ENCODE assay signal across 14 cellular contexts in the genomic region with DNA sequence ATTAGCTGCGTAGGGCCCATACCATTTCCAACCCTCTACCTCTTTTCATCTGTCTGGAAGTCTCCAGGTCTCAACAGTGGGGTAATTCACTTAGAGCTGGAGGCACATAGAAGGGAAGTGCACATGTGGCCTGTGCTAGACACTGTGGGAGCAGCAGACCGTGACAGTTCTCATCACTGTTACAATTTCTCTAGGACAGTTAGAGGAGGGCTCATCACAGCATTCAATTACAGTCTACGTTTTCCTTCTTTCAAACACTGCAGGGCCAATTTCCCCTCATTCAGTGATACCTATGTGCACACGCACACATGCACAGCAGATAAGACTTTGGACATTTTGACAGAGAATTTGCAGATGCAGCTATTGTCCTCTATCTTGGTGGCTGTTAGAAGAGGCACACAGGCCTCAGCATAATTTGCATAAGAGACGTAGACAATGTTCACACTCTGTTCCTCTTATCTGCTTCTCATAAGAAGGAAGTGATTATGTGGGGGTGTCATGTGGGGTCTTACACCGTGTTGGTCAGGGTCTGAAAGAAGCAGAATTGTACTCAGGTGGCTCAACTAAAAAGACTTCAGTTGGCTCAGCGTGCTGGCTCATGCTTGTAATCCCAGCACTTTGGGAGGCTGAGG. TPM values are rescaled to one million over a fixed set of nuclear protein-coding genes. Genes with fewer than 3 reads are reported as not detected.
DNase-seq lines count a peak whose midpoint lies in the region; ATAC-seq and TF ChIP-seq lines count a peak whose summit lies in the region.
"Had no signal": no experiment of that assay in that cellular context is flagged by ENCODE, and none has a peak within 500 bp of the region (broad histone marks: within the 10 kb centered on the region; RNA-seq: fewer than 3 reads in every experiment).

No MANE protein-coding gene starts in this region.

- peak overlapping the region; percentile 39; the same call in 1 of the 2 replicates for H3K9ac ChIP-seq in OCI-LY1 (ENCODE audit: low read length)

- no peaks in the 10 kb centered on the region for H3K36me3 Mint-ChIP-seq in activated CD4-positive, alpha-beta memory T cell treated with anti-CD3 and anti-CD28 coated beads, Interleukin-2, amount 10 ng/mL, durations not matched to agents 7 days and 5 days (ENCODE audit: low read depth)
- no peaks in the 10 kb centered on the region for H3K36me3 Mint-ChIP-seq in natural killer cell treated with Interleukin-12 subunit alpha and Interleukin-12 subunit beta and Interleukin-15 and Interleukin-18, amount 100 ng/mL, for 72 hours
- H3K36me3 Mint-ChIP-seq: CD14-positive monocyte had no signal

- no peaks in the 10 kb centered on the region for H3K79me2 ChIP-seq in OCI-LY1 (ENCODE audit: insufficient read depth, low read length)

- peak overlapping the region; percentile 63 for H3K4me2 ChIP-seq in OCI-LY1 (ENCODE audit: low read length)

- TF ChIP-seq CTCF in GM13976 (IDR thresholded peaks at IDR 0.05; ENCODE audit: borderline replicate concordance, control extremely low read depth, extremely low read depth, insufficient read depth, missing control alignments) (no peak), GM20000 (IDR thresholded peaks at IDR 0.05; ENCODE audit: extremely low read depth, missing control alignments) (no peak), OCI-LY1 (IDR thresholded peaks at IDR 0.05; ENCODE audit: low read length) (no peak), A673 (conservative IDR thresholded peaks at IDR 0.05; ENCODE audit: low read depth, low read length) (no peak)

- peaks cover 3% of the 10 kb centered on the region for H3K4me1 Mint-ChIP-seq in activated CD4-positive, alpha-beta memory T cell treated with anti-CD3 and anti-CD28 coated beads, Interleukin-2, amount 10 ng/mL, durations not matched to agents 7 days and 5 days
- H3K4me1 Mint-ChIP-seq in natural killer cell treated with Interleukin-12 subunit alpha and Interleukin-12 subunit beta and Interleukin-15 and Interleukin-18, amount 100 ng/mL, for 72 hours (ENCODE audit: low read depth in 2 of 2), result no peaks in the 10 kb centered on the region

- peak; percentile 63 for DNase-seq in GM13976 (ENCODE audit: low spot score)
- DNase-seq in GM20000 (ENCODE audit: low spot score), result peak; percentile 54
- DNase-seq in activated CD4-positive, alpha-beta memory T cell treated with anti-CD3 and anti-CD28 coated beads, Interleukin-2, amount 10 ng/mL, durations not matched to agents 7 days and 5 days, result no peak
- DNase-seq in natural killer cell treated with Interleukin-12 subunit alpha and Interleukin-12 subunit beta and Interleukin-15 and Interleukin-18, amount 100 ng/mL, for 72 hours (ENCODE audit: low spot score), result no peak
- no peak for DNase-seq in A673 (ENCODE audit: low spot score)
- DNase-seq: foreskin keratinocyte, NCI-H1436 treated with DMSO at 0.1 percent for 48 hours, SJCRH30 had no signal

- H3K36me3 ChIP-seq in OCI-LY1 (ENCODE audit: insufficient read depth, low read length) (no peaks in the 10 kb centered on the region), A673 (ENCODE audit: insufficient read depth, low read length, poor library complexity, severe bottlenecking) (no peaks in the 10 kb centered on the region)
- H3K36me3 ChIP-seq: cardiac muscle cell, SJCRH30 had no signal

- BruUV-seq in A673 (replicated peaks; lab: Mats Ljungman, UMichigan), result no TSS peak

- POLR2A ChIA-PET in activated CD4-positive, alpha-beta memory T cell treated with anti-CD3 and anti-CD28 coated beads, Interleukin-2, amount 10 ng/mL, durations not matched to agents 7 days and 5 days (lab: Charles Lee), result no interaction called here
- POLR2A ChIA-PET in A673 (lab: Charles Lee; ENCODE audit: low non-redundant PET), result no interaction called here

- peak; percentile 93 for ATAC-seq in HG03064 (IDR thresholded peaks at IDR 0.05; ENCODE audit: low read depth, unreplicated experiment)
- no peak for ATAC-seq in natural killer cell treated with Interleukin-12 subunit alpha and Interleukin-12 subunit beta and Interleukin-15 and Interleukin-18, amount 100 ng/mL, for 72 hours
- no peak for ATAC-seq in HG02970 (IDR thresholded peaks at IDR 0.05; ENCODE audit: low FRiP score, unreplicated experiment)

- no peaks in the 10 kb centered on the region for H4K20me1 ChIP-seq in OCI-LY1 (ENCODE audit: insufficient read depth, low read length)

- H3K27ac ChIP-seq in OCI-LY1 (ENCODE audit: low read depth, low read length, poor library complexity, severe bottlenecking), result peak overlapping the region; percentile 94
- no peak overlapping the region for H3K27ac ChIP-seq in A673 (ENCODE audit: low read depth, low read length, poor library complexity, severe bottlenecking)
- H3K27ac ChIP-seq: cardiac muscle cell, foreskin keratinocyte, SJCRH30 had no signal

- H2AFZ ChIP-seq in OCI-LY1 (ENCODE audit: low read length), result 0 out of 2 replicates have a peak overlapping the region, but pooled peaks have one; percentile 18

- no peak overlapping the region for H3K27ac Mint-ChIP-seq in activated CD4-positive, alpha-beta memory T cell treated with anti-CD3 and anti-CD28 coated beads, Interleukin-2, amount 10 ng/mL, durations not matched to agents 7 days and 5 days
- no peak overlapping the region for H3K27ac Mint-ChIP-seq in natural killer cell treated with Interleukin-12 subunit alpha and Interleukin-12 subunit beta and Interleukin-15 and Interleukin-18, amount 100 ng/mL, for 72 hours

- no peaks in the 10 kb centered on the region for H3K9me3 Mint-ChIP-seq in activated CD4-positive, alpha-beta memory T cell treated with anti-CD3 and anti-CD28 coated beads, Interleukin-2, amount 10 ng/mL, durations not matched to agents 7 days and 5 days
- H3K9me3 Mint-ChIP-seq in natural killer cell treated with Interleukin-12 subunit alpha and Interleukin-12 subunit beta and Interleukin-15 and Interleukin-18, amount 100 ng/mL, for 72 hours, result no peaks in the 10 kb centered on the region

- H3K9me3 ChIP-seq in OCI-LY1 (ENCODE audit: low read length) (peaks cover 6% of the 10 kb centered on the region), A673 (ENCODE audit: low read depth, low read length, poor library complexity, severe bottlenecking) (no peaks in the 10 kb centered on the region)
- H3K9me3 ChIP-seq: SJCRH30 had no signal

- H3K27me3 ChIP-seq in OCI-LY1 (ENCODE audit: insufficient read depth, low read length), result no peaks in the 10 kb centered on the region
- H3K27me3 ChIP-seq in A673 (replicated peaks; ENCODE audit: insufficient read depth, low read depth, low read length, poor library complexity), result peaks cover 4% of the 10 kb centered on the region
- H3K27me3 ChIP-seq: cardiac muscle cell, foreskin keratinocyte, SJCRH30 had no signal

- peaks cover 30% of the 10 kb centered on the region for H3K27me3 Mint-ChIP-seq in activated CD4-positive, alpha-beta memory T cell treated with anti-CD3 and anti-CD28 coated beads, Interleukin-2, amount 10 ng/mL, durations not matched to agents 7 days and 5 days
- peaks cover 9 to 11% of the 10 kb centered on the region in 2 donors for H3K27me3 Mint-ChIP-seq in natural killer cell treated with Interleukin-12 subunit alpha and Interleukin-12 subunit beta and Interleukin-15 and Interleukin-18, amount 100 ng/mL, for 72 hours

- intact Hi-C loops in A673 (cut with micrococcal nuclease; ENCODE audit: unreplicated experiment), result no loop called here

- H3K4me3 Mint-ChIP-seq in activated CD4-positive, alpha-beta memory T cell treated with anti-CD3 and anti-CD28 coated beads, Interleukin-2, amount 10 ng/mL, durations not matched to agents 7 days and 5 days, result no peak overlapping the region
- no peak overlapping the region for H3K4me3 Mint-ChIP-seq in natural killer cell treated with Interleukin-12 subunit alpha and Interleukin-12 subunit beta and Interleukin-15 and Interleukin-18, amount 100 ng/mL, for 72 hours
- H3K4me3 Mint-ChIP-seq: CD14-positive monocyte had no signal

- H3K4me1 ChIP-seq in OCI-LY1 (ENCODE audit: insufficient read depth, low read length, severe bottlenecking), result peaks cover 27% of the 10 kb centered on the region
- no peaks in the 10 kb centered on the region for H3K4me1 ChIP-seq in A673 (ENCODE audit: insufficient read depth, low read length, poor library complexity, severe bottlenecking)
- H3K4me1 ChIP-seq: foreskin keratinocyte, SJCRH30 had no signal

- peak overlapping the region; percentile 30 for H3K4me3 ChIP-seq in OCI-LY1 (ENCODE audit: low read depth, low read length, poor library complexity, severe bottlenecking)
- H3K4me3 ChIP-seq in A673 (ENCODE audit: low read depth, low read length, poor library complexity, severe bottlenecking), result no peak overlapping the region
- H3K4me3 ChIP-seq: cardiac muscle cell, SJCRH30 had no signal

- no peaks in the 10 kb centered on the region for H3F3A ChIP-seq in OCI-LY1 (ENCODE audit: insufficient read depth, low read length)

- CTCF ChIA-PET in activated CD4-positive, alpha-beta memory T cell treated with anti-CD3 and anti-CD28 coated beads, Interleukin-2, amount 10 ng/mL, durations not matched to agents 7 days and 5 days (lab: Charles Lee), result no interaction called here
- CTCF ChIA-PET in A673 (lab: Charles Lee), result interaction anchor here (1.9 kb wide), 1 partner anchor 36 kb away, joined by 4 read pairs; no protein-coding TSS in a partner anchor

- no peaks in the 10 kb centered on the region for H3K9me2 ChIP-seq in OCI-LY1 (ENCODE audit: low read depth, low read length)

- in situ Hi-C loops in GM13976 (cut with MboI; ENCODE audit: low sequenced_read_pairs, unreplicated experiment), result no loop called here

RNA-seq across cellular contexts. Expression of gene HRG, which starts 12.6 kb away (rescaled TPM):
- not detected for total RNA-seq in activated CD4-positive, alpha-beta memory T cell treated with anti-CD3 and anti-CD28 coated beads, Interleukin-2, amount 10 ng/mL, durations not matched to agents 7 days and 5 days
- not detected for total RNA-seq in natural killer cell treated with Interleukin-12 subunit alpha and Interleukin-12 subunit beta and Interleukin-15 and Interleukin-18, amount 100 ng/mL, for 72 hours
- not detected in 2 replicates for total RNA-seq in A673 (2021)
- total RNA-seq: cardiac muscle cell, SJCRH30, subcutaneous adipose tissue had no signal

RNA-seq across cellular contexts. Expression of gene FETUB, which starts 13.0 kb away (rescaled TPM):
- total RNA-seq in activated CD4-positive, alpha-beta memory T cell treated with anti-CD3 and anti-CD28 coated beads, Interleukin-2, amount 10 ng/mL, durations not matched to agents 7 days and 5 days, result not detected
- not detected for total RNA-seq in natural killer cell treated with Interleukin-12 subunit alpha and Interleukin-12 subunit beta and Interleukin-15 and Interleukin-18, amount 100 ng/mL, for 72 hours
- total RNA-seq in A673 (2021), result not detected in 2 replicates
- total RNA-seq: cardiac muscle cell, foreskin keratinocyte, SJCRH30, subcutaneous adipose tissue had no signal

RNA-seq across cellular contexts. Expression of gene AHSG, which starts 40.3 kb away (rescaled TPM):
- total RNA-seq in activated CD4-positive, alpha-beta memory T cell treated with anti-CD3 and anti-CD28 coated beads, Interleukin-2, amount 10 ng/mL, durations not matched to agents 7 days and 5 days, result not detected
- not detected for total RNA-seq in natural killer cell treated with Interleukin-12 subunit alpha and Interleukin-12 subunit beta and Interleukin-15 and Interleukin-18, amount 100 ng/mL, for 72 hours
- total RNA-seq in A673 (2021), result 3.2 and 4.9 TPM in 2 replicates
- total RNA-seq: cardiac muscle cell, SJCRH30, subcutaneous adipose tissue had no signal

Comparison
In these comparisons a context has a peak if more than half of its experiments do, and no peak if none do; other contexts are left out.
1. DNase-seq: peak in GM13976 (single experiment) and GM20000 (single experiment); none in activated CD4-positive, alpha-beta memory T cell treated with anti-CD3 and anti-CD28 coated beads, Interleukin-2, amount 10 ng/mL, durations not matched to agents 7 days and 5 days (single experiment), natural killer cell treated with Interleukin-12 subunit alpha and Interleukin-12 subunit beta and Interleukin-15 and Interleukin-18, amount 100 ng/mL, for 72 hours (single experiment) and A673 (single experiment).